ENCODE assay signal across 13 cellular contexts in the genomic region with DNA sequence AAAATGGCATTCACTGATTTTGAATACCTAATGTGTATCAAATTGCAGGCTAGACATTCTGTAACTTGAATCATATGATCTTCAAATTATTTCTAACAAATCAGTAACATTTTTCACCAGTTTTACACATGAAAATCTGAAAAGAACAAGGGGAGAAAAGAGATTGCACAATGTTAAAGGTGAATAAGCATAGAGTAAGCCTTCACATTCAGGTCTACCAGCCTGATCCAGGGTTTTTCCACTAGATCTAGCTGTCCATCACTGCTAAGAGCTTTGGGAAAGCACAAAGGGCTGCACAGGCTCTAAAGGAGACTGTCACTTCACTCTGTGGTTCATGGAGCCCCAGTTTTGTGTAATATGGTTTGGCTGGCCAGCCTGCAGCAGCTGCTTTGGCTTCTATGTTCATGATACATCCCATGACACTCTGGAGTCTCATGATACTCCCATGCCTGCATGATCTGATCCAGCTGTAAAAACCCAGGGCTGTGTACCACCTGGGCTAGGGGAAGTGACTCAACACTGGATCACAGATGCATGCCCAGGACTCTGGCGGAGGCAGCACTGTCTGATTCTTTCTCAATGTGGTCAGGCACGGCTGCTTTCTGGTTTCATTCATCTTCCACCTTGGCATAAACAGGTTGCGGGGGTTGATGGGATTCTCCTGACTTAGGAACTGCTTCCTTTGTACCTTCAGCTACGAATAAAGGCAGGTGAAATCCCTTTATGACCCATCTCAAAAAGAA.
DNase-seq lines count a peak whose midpoint lies in the region; ATAC-seq and TF ChIP-seq lines count a peak whose summit lies in the region.
"Had no signal": no experiment of that assay in that cellular context is flagged by ENCODE, and none has a peak within 500 bp of the region (broad histone marks: within the 10 kb centered on the region; RNA-seq: fewer than 3 reads in every experiment).

No MANE protein-coding gene starts in this region.

- no peak overlapping the region for H3K4me2 ChIP-seq in neuronal stem cell (ENCODE audit: insufficient read depth, low read length, poor library complexity, severe bottlenecking)

- TF ChIP-seq POLR2A in body of pancreas (IDR thresholded peaks at IDR 0.05), result no peak

- no peak overlapping the region for H3K18ac ChIP-seq in neuronal stem cell (ENCODE audit: low read length)

- H3K4me3 ChIP-seq in body of pancreas (no peak overlapping the region), neuronal stem cell (ENCODE audit: low read length in 2 of 2) (no peak overlapping the region)

- H3K9me3 ChIP-seq in body of pancreas, result no peaks in the 10 kb centered on the region
- no peaks in the 10 kb centered on the region for H3K9me3 ChIP-seq in neuronal stem cell (replicated peaks in 1 of 2; ENCODE audit: control insufficient read depth in 2 of 2, insufficient read depth in 1 of 2, low read depth in 1 of 2, low read length in 2 of 2)

- H3K27ac ChIP-seq in body of pancreas, result no peak overlapping the region
- no peak overlapping the region for H3K27ac ChIP-seq in neuronal stem cell (replicated peaks; ENCODE audit: low read length)
- H3K27ac ChIP-seq: C4-2B had no signal

- H3K4me1 ChIP-seq in body of pancreas, result no peaks in the 10 kb centered on the region
- peaks cover 0 to 5% of the 10 kb centered on the region in 2 donors for H3K4me1 ChIP-seq in neuronal stem cell (ENCODE audit: control insufficient read depth in 2 of 2, insufficient read depth in 1 of 2, low read depth in 1 of 2, low read length in 2 of 2)

- no peak overlapping the region for H4K8ac ChIP-seq in neuronal stem cell (ENCODE audit: low read depth, low read length)

- no peak overlapping the region for H2BK5ac ChIP-seq in neuronal stem cell (ENCODE audit: low read length)

- no peak overlapping the region for H3K23ac ChIP-seq in neuronal stem cell (ENCODE audit: low read depth, low read length, poor library complexity)

- no peak for TF ChIP-seq CTCF in body of pancreas (IDR thresholded peaks at IDR 0.05)

- no peak overlapping the region for H2BK12ac ChIP-seq in neuronal stem cell (ENCODE audit: low read length)

- H4K91ac ChIP-seq in neuronal stem cell (ENCODE audit: low read depth, low read length, poor library complexity), result no peak overlapping the region

- H3K36me3 ChIP-seq in body of pancreas (replicated peaks in 1 of 2; ENCODE audit: insufficient read depth in 1 of 2, low read depth in 2 of 2), result no peaks in the 10 kb centered on the region
- no peaks in the 10 kb centered on the region for H3K36me3 ChIP-seq in neuronal stem cell (replicated peaks in 1 of 2; ENCODE audit: control insufficient read depth in 2 of 2, insufficient read depth in 2 of 2, low read length in 2 of 2)

- H2AFZ ChIP-seq in neuronal stem cell (ENCODE audit: low read length), result no peak overlapping the region

- peak; percentile 15 for ATAC-seq in body of pancreas
- ATAC-seq in HG03520 (IDR thresholded peaks at IDR 0.05; ENCODE audit: unreplicated experiment), result no peak
- ATAC-seq: activated CD8-positive, alpha-beta T cell treated with anti-CD3 and anti-CD28 coated beads for 36 hours had no signal

- intact Hi-C loops in body of pancreas (cut with DNase I), result no loop called here

- no peak overlapping the region for H2BK120ac ChIP-seq in neuronal stem cell (ENCODE audit: low read depth, low read length)

- 57 to 75% methylated on average over 4 of the region's 4 CpGs for WGBS in body of pancreas, 2 donors
- no CpG with 5 or more reads among the region's 4 CpGs for WGBS in neuronal stem cell (ENCODE audit: extremely low coverage in 2 of 2, insufficient read length in 2 of 2, insufficient replicate concordance in 1 of 2), 2 donors

- no peak overlapping the region for H3K4ac ChIP-seq in neuronal stem cell (ENCODE audit: low read length)

- no peaks in the 10 kb centered on the region for H3K79me1 ChIP-seq in neuronal stem cell (ENCODE audit: low read depth, low read length)

- no peak overlapping the region for H3K14ac ChIP-seq in neuronal stem cell (ENCODE audit: low read length)

- H3K27me3 ChIP-seq in body of pancreas (no peaks in the 10 kb centered on the region), neuronal stem cell (ENCODE audit: control insufficient read depth in 3 of 3, insufficient read depth in 3 of 3, low read depth in 1 of 3, low read length in 3 of 3) (no peaks in the 10 kb centered on the region)

- no peak overlapping the region for H2BK15ac ChIP-seq in neuronal stem cell (ENCODE audit: low read length)

- DNase-seq in AG08395 (ENCODE audit: low spot score) (peak; percentile 83), HS-5 (ENCODE audit: low read depth) (peak; percentile 22), body of pancreas (no peak), islet precursor cell (peak; percentile 91), neuronal stem cell (ENCODE audit: low spot score) (no peak), OCI-M2 (lab: John Stamatoyannopoulos, UW; ENCODE audit: unreplicated experiment) (no peak), NCI-H2107 treated with DMSO at 0.1 percent for 48 hours (lab: John Stamatoyannopoulos, UW; ENCODE audit: unreplicated experiment) (no peak)
- DNase-seq: activated CD8-positive, alpha-beta T cell treated with anti-CD3 and anti-CD28 coated beads for 36 hours; activated naive CD4-positive, alpha-beta T cell treated with anti-CD3 and anti-CD28 coated beads, Interleukin-2, amount 50 U/mL, for 16 hours; HFFc6; T-helper 1 cell had no signal

- no peak overlapping the region for H2AK5ac ChIP-seq in neuronal stem cell (ENCODE audit: low read depth, low read length)

- H3K9ac ChIP-seq in neuronal stem cell (ENCODE audit: low read depth, low read length, poor library complexity), result no peak overlapping the region

Comparison
In these comparisons a context has a peak if more than half of its experiments do, and no peak if none do; other contexts are left out.
1. DNase-seq: peak in AG08395 (single experiment), HS-5 (single experiment) and islet precursor cell (single experiment); none in body of pancreas (0 of 4), neuronal stem cell (single experiment), OCI-M2 (single experiment) and NCI-H2107 treated with DMSO at 0.1 percent for 48 hours (single experiment).